ENCODE assay signal across 8 cellular contexts in genomic region chr12:45235087-45236025, GRCh38. TPM values are rescaled to one million over a fixed set of nuclear protein-coding genes. Genes with fewer than 3 reads are reported as not detected.
DNase-seq lines count a peak whose midpoint lies in the region; ATAC-seq and TF ChIP-seq lines count a peak whose summit lies in the region.

No MANE protein-coding gene starts in this region.

- TF ChIP-seq EP300 in Ishikawa (IDR thresholded peaks at IDR 0.05; ENCODE audit: borderline replicate concordance): peak; percentile 98

- no peaks in the 10 kb centered on the region for H3K36me3 Mint-ChIP-seq in immature natural killer cell
- peaks cover 19% of the 10 kb centered on the region for H3K36me3 Mint-ChIP-seq in activated CD4-positive, alpha-beta T cell treated with anti-CD3 and anti-CD28 coated beads, Interleukin-2, amount 10 ng/mL, durations not matched to agents 7 days and 5 days (ENCODE audit: low read depth)

- no peaks in the 10 kb centered on the region for H3K9me3 ChIP-seq in breast epithelium
- H3K9me3 ChIP-seq in right lobe of liver: no peaks in the 10 kb centered on the region
- H3K9me3 ChIP-seq in upper lobe of right lung: no peaks in the 10 kb centered on the region

- CTCF ChIA-PET in activated CD4-positive, alpha-beta T cell treated with anti-CD3 and anti-CD28 coated beads, Interleukin-2, amount 10 ng/mL, durations not matched to agents 7 days and 5 days (lab: Charles Lee): interaction anchor here (0.5 kb wide), 1 partner anchor 719 kb away, joined by 5 read pairs; no protein-coding TSS in a partner anchor

- TF ChIP-seq POLR2A in breast epithelium (IDR thresholded peaks at IDR 0.05) (no peak), right lobe of liver (IDR thresholded peaks at IDR 0.05) (no peak)

- H3K9me3 Mint-ChIP-seq in immature natural killer cell: no peaks in the 10 kb centered on the region
- peaks cover 6% of the 10 kb centered on the region for H3K9me3 Mint-ChIP-seq in activated CD4-positive, alpha-beta T cell treated with anti-CD3 and anti-CD28 coated beads, Interleukin-2, amount 10 ng/mL, durations not matched to agents 7 days and 5 days

- 67% methylated on average over 4 of the region's 4 CpGs for WGBS in right lobe of liver (ENCODE audit: insufficient coverage, low coverage, low lambda C conversion rate, missing lambda C conversion rate)

- peaks cover 7 to 23% of the 10 kb centered on the region in 2 donors for H3K4me1 ChIP-seq in breast epithelium
- H3K4me1 ChIP-seq in right lobe of liver: peaks cover 0 to 39% (median 14%) of the 10 kb centered on the region in 4 donors
- H3K4me1 ChIP-seq in upper lobe of right lung: peaks cover 42% of the 10 kb centered on the region

- peak; percentile 51 for DNase-seq in GM12865 (ENCODE audit: low read depth)
- peak; percentile 70 to 77 for DNase-seq in breast epithelium (ENCODE audit: low spot score in 2 of 2)
- DNase-seq in right lobe of liver: no peak
- no peak for DNase-seq in upper lobe of right lung
- no peak for DNase-seq in immature natural killer cell
- no peak for DNase-seq in activated CD4-positive, alpha-beta T cell treated with anti-CD3 and anti-CD28 coated beads, Interleukin-2, amount 10 ng/mL, durations not matched to agents 7 days and 5 days

- H3K4me1 Mint-ChIP-seq in immature natural killer cell: peaks cover 21 to 43% of the 10 kb centered on the region in 2 donors
- peaks cover 36% of the 10 kb centered on the region for H3K4me1 Mint-ChIP-seq in activated CD4-positive, alpha-beta T cell treated with anti-CD3 and anti-CD28 coated beads, Interleukin-2, amount 10 ng/mL, durations not matched to agents 7 days and 5 days

- no peaks in the 10 kb centered on the region for H3K27me3 Mint-ChIP-seq in immature natural killer cell (ENCODE audit: low read depth in 3 of 3)
- no peaks in the 10 kb centered on the region for H3K27me3 Mint-ChIP-seq in activated CD4-positive, alpha-beta T cell treated with anti-CD3 and anti-CD28 coated beads, Interleukin-2, amount 10 ng/mL, durations not matched to agents 7 days and 5 days

- H3K27me3 ChIP-seq in breast epithelium (no peaks in the 10 kb centered on the region), right lobe of liver (no peaks in the 10 kb centered on the region), upper lobe of right lung (no peaks in the 10 kb centered on the region)

- H3K36me3 ChIP-seq in breast epithelium: no peaks in the 10 kb centered on the region
- H3K36me3 ChIP-seq in right lobe of liver: no peaks in the 10 kb centered on the region
- H3K36me3 ChIP-seq in upper lobe of right lung: no peaks in the 10 kb centered on the region

- H3K27ac ChIP-seq in breast epithelium: peak overlapping the region; percentile 90 to 92
- H3K27ac ChIP-seq in right lobe of liver: peak overlapping the region; percentile 34 to 75 (median 41)
- peak overlapping the region; percentile 74 for H3K27ac ChIP-seq in upper lobe of right lung

- peak; percentile 51 for TF ChIP-seq RAD21 in Ishikawa (IDR thresholded peaks at IDR 0.05; ENCODE audit: low read depth)

- intact Hi-C loops in breast epithelium (cut with DNase I; ENCODE audit: low total_unique reads) (no loop called here), right lobe of liver (cut with DNase I) (no loop called here), upper lobe of right lung (cut with DNase I) (no loop called here)

- TF ChIP-seq CTCF in GM12865 (IDR thresholded peaks at IDR 0.05; ENCODE audit: insufficient read depth, low read depth, low read length, missing control alignments): no peak
- no peak for TF ChIP-seq CTCF in breast epithelium (IDR thresholded peaks at IDR 0.05)
- TF ChIP-seq CTCF in right lobe of liver (IDR thresholded peaks at IDR 0.05): no peak
- no peak for TF ChIP-seq CTCF in upper lobe of right lung (IDR thresholded peaks at IDR 0.05)

- H3K4me3 ChIP-seq in GM12865 (ENCODE audit: low read depth, low read length) (no peak overlapping the region), breast epithelium (peak overlapping the region in 1 of 3 donors; percentile 1), right lobe of liver (no peak overlapping the region), upper lobe of right lung (no peak overlapping the region)

- no peak overlapping the region for H3K4me3 Mint-ChIP-seq in immature natural killer cell
- no peak overlapping the region for H3K4me3 Mint-ChIP-seq in activated CD4-positive, alpha-beta T cell treated with anti-CD3 and anti-CD28 coated beads, Interleukin-2, amount 10 ng/mL, durations not matched to agents 7 days and 5 days

- POLR2A ChIA-PET in activated CD4-positive, alpha-beta T cell treated with anti-CD3 and anti-CD28 coated beads, Interleukin-2, amount 10 ng/mL, durations not matched to agents 7 days and 5 days (lab: Charles Lee): no interaction called here

- ATAC-seq in right lobe of liver: peak; percentile 40 to 85 (median 72)
- ATAC-seq in upper lobe of right lung: peak; percentile 87
- no peak for ATAC-seq in HG02970 (IDR thresholded peaks at IDR 0.05; ENCODE audit: low FRiP score, unreplicated experiment)

- peak overlapping the region in 3 of 6 donors; percentile 27 to 32 (median 29) for H3K27ac Mint-ChIP-seq in immature natural killer cell
- H3K27ac Mint-ChIP-seq in activated CD4-positive, alpha-beta T cell treated with anti-CD3 and anti-CD28 coated beads, Interleukin-2, amount 10 ng/mL, durations not matched to agents 7 days and 5 days: no peak overlapping the region

TF ChIP-seq in Ishikawa, 13 proteins besides CTCF, POLR2A, EP300 and RAD21:
- TF ChIP-seq EGR1 (IDR thresholded peaks at IDR 0.05) (no peak), ZBTB7A (IDR thresholded peaks at IDR 0.05; ENCODE audit: low read depth) (peak; percentile 83), TEAD4 (IDR thresholded peaks at IDR 0.05) (peak; percentile 99), YY1 (IDR thresholded peaks at IDR 0.05; ENCODE audit: low read depth) (no peak; the same call in 1 of the 2 replicates), TAF1 (IDR thresholded peaks at IDR 0.05; ENCODE audit: low read depth) (0 out of 2 replicates have a peak, but pooled peaks have one; percentile 31), USF1 (IDR thresholded peaks at IDR 0.05) (peak; percentile 49; the same call in 1 of the 2 replicates), CREB1 (IDR thresholded peaks at IDR 0.05; ENCODE audit: low read depth) (no peak; the same call in none of the 2 replicates), NFIC (IDR thresholded peaks at IDR 0.05) (peak; percentile 97), TCF12 (IDR thresholded peaks at IDR 0.05; ENCODE audit: low read depth) (peak; percentile 99), FOXM1 (IDR thresholded peaks at IDR 0.05; ENCODE audit: borderline replicate concordance, low read depth) (peak; percentile 97), MAX (IDR thresholded peaks at IDR 0.05) (peak; percentile 92), CEBPB (IDR thresholded peaks at IDR 0.05) (peak; percentile 74), REST (IDR thresholded peaks at IDR 0.05; ENCODE audit: low read depth) (no peak)

RNA-seq across cellular contexts. Expression of gene ANO6, which starts 19.5 kb away (rescaled TPM):
- 100 to 1,000 TPM in 1 of 3 donors, 10 to 100 TPM in 2; 71.8 to 141 (median 76.5) TPM for total RNA-seq in breast epithelium
- 10 to 100 TPM; 41.8 to 78.5 (median 48.9) TPM for total RNA-seq in right lobe of liver
- 85.0 TPM for total RNA-seq in upper lobe of right lung
- 10 to 100 TPM; 17.9 to 30.7 (median 27.7) TPM for polyA plus RNA-seq in immature natural killer cell
- total RNA-seq in activated CD4-positive, alpha-beta T cell treated with anti-CD3 and anti-CD28 coated beads, Interleukin-2, amount 10 ng/mL, durations not matched to agents 7 days and 5 days: 10 to 100 TPM; 27.3 to 32.0 TPM

Comparison
In these comparisons a context has a peak if more than half of its experiments do, and no peak if none do; other contexts are left out.
1. DNase-seq: peak in GM12865 (single experiment) and breast epithelium (2 of 2); none in right lobe of liver (0 of 3), upper lobe of right lung (single experiment), immature natural killer cell (0 of 3) and activated CD4-positive, alpha-beta T cell treated with anti-CD3 and anti-CD28 coated beads, Interleukin-2, amount 10 ng/mL, durations not matched to agents 7 days and 5 days (single experiment).
2. H3K27ac ChIP-seq: peak in every context shown above with its lines; median percentile 91 in breast epithelium; 74 in upper lobe of right lung; 41 in right lobe of liver.